ENCODE assay signal across 1 cellular context in the genomic region with DNA sequence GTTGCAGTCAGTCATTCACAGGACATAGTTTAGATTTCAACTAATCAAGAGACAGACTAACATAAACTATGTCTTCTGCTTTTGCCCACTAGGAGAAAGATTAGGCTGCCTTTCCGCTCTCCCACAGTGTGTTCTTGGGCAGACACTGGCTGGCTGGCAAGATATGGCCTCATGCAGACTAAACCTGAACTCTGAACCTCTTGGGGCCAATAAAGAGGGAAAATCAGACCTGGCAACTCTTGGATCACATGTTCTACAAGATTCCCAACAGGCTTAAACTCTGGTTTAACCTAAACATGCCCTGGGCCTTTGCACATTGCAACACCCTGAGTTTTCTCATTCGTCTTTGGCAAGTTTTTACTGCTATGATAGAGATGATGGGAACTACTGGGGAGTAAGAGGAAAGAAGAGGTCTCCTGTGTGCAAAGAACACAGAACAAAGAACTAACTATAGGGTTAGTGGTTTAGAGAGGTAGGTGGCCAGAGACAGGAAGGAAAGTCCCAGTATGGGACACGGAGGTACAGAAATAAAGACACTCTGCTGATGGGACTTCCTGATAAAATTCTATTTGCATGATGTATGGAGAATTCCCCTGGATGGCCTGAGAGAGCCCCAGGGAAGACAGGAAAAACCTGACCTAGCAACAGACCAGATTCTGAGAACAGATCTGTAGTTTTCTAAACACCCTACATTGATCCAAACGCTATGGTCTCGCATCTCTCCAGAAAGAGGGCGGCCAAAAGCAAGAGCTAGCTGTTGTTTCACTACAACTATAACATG.
TF ChIP-seq lines count a peak whose summit lies in the region.

No MANE protein-coding gene starts in this region.

TF ChIP-seq in HepG2, 621 proteins besides CTCF, POLR2A, EP300 and RAD21 (continued from another document and continues in another):
- 0 out of 2 replicates have a peak, but pooled peaks have one; percentile 19 for TF ChIP-seq ZNF772 (CRISPR knock-in tag; IDR thresholded peaks at IDR 0.05)
- 0 out of 2 replicates have a peak, but pooled peaks have one; percentile 45 for TF ChIP-seq TGIF2 (CRISPR knock-in tag; IDR thresholded peaks at IDR 0.05)
- no peak for TF ChIP-seq KAT8 (CRISPR knock-in tag; IDR thresholded peaks at IDR 0.05)
- no peak for TF ChIP-seq ELF3 (CRISPR knock-in tag; IDR thresholded peaks at IDR 0.05)
- TF ChIP-seq, protein P1, sequence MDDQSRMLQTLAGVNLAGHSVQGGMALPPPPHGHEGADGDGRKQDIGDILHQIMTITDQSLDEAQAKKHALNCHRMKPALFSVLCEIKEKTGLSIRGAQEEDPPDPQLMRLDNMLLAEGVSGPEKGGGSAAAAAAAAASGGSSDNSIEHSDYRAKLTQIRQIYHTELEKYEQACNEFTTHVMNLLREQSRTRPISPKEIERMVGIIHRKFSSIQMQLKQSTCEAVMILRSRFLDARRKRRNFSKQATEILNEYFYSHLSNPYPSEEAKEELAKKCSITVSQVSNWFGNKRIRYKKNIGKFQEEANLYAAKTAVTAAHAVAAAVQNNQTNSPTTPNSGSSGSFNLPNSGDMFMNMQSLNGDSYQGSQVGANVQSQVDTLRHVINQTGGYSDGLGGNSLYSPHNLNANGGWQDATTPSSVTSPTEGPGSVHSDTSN (CRISPR knock-in tag; IDR thresholded peaks at IDR 0.05; ENCODE audit: borderline replicate concordance): no peak
- no peak for TF ChIP-seq ZNF780A (CRISPR knock-in tag; IDR thresholded peaks at IDR 0.05)
- TF ChIP-seq, protein P2, sequence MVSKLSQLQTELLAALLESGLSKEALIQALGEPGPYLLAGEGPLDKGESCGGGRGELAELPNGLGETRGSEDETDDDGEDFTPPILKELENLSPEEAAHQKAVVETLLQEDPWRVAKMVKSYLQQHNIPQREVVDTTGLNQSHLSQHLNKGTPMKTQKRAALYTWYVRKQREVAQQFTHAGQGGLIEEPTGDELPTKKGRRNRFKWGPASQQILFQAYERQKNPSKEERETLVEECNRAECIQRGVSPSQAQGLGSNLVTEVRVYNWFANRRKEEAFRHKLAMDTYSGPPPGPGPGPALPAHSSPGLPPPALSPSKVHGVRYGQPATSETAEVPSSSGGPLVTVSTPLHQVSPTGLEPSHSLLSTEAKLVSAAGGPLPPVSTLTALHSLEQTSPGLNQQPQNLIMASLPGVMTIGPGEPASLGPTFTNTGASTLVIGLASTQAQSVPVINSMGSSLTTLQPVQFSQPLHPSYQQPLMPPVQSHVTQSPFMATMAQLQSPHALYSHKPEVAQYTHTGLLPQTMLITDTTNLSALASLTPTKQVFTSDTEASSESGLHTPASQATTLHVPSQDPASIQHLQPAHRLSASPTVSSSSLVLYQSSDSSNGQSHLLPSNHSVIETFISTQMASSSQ (IDR thresholded peaks at IDR 0.05; ENCODE audit: low read depth): no peak
- TF ChIP-seq, protein P2 (CRISPR knock-in tag; IDR thresholded peaks at IDR 0.05; ENCODE audit: borderline replicate concordance): no peak
- TF ChIP-seq, protein P3, sequence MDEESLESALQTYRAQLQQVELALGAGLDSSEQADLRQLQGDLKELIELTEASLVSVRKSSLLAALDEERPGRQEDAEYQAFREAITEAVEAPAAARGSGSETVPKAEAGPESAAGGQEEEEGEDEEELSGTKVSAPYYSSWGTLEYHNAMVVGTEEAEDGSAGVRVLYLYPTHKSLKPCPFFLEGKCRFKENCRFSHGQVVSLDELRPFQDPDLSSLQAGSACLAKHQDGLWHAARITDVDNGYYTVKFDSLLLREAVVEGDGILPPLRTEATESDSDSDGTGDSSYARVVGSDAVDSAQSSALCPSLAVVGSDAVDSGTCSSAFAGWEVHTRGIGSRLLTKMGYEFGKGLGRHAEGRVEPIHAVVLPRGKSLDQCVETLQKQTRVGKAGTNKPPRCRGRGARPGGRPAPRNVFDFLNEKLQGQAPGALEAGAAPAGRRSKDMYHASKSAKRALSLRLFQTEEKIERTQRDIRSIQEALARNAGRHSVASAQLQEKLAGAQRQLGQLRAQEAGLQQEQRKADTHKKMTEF (CRISPR knock-in tag; IDR thresholded peaks at IDR 0.05): 0 out of 2 replicates have a peak, but pooled peaks have one; percentile 32
- TF ChIP-seq SPEN (CRISPR knock-in tag; IDR thresholded peaks at IDR 0.05; ENCODE audit: low read depth): no peak
- TF ChIP-seq ZNF776 (CRISPR knock-in tag; IDR thresholded peaks at IDR 0.05): no peak
- TF ChIP-seq, protein P4, sequence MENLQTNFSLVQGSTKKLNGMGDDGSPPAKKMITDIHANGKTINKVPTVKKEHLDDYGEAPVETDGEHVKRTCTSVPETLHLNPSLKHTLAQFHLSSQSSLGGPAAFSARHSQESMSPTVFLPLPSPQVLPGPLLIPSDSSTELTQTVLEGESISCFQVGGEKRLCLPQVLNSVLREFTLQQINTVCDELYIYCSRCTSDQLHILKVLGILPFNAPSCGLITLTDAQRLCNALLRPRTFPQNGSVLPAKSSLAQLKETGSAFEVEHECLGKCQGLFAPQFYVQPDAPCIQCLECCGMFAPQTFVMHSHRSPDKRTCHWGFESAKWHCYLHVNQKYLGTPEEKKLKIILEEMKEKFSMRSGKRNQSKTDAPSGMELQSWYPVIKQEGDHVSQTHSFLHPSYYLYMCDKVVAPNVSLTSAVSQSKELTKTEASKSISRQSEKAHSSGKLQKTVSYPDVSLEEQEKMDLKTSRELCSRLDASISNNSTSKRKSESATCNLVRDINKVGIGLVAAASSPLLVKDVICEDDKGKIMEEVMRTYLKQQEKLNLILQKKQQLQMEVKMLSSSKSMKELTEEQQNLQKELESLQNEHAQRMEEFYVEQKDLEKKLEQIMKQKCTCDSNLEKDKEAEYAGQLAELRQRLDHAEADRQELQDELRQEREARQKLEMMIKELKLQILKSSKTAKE (CRISPR knock-in tag; IDR thresholded peaks at IDR 0.05; ENCODE audit: borderline replicate concordance): no peak
- no peak for TF ChIP-seq IKZF1 (IDR thresholded peaks at IDR 0.05)
- no peak for TF ChIP-seq NFE2 (CRISPR knock-in tag; IDR thresholded peaks at IDR 0.05)
- 0 out of 2 replicates have a peak, but pooled peaks have one; percentile 27 for TF ChIP-seq NFIC (IDR thresholded peaks at IDR 0.05; ENCODE audit: low read length)
- no peak for TF ChIP-seq NFKB2 (CRISPR knock-in tag; IDR thresholded peaks at IDR 0.05; ENCODE audit: borderline replicate concordance)
- TF ChIP-seq RARA (CRISPR knock-in tag; IDR thresholded peaks at IDR 0.05): 0 out of 2 replicates have a peak, but pooled peaks have one; percentile 41
- peak; percentile 78 for TF ChIP-seq CEBPB (IDR thresholded peaks at IDR 0.05; ENCODE audit: borderline replicate concordance, low read depth, low read length)
- no peak for TF ChIP-seq RXRB (CRISPR knock-in tag; IDR thresholded peaks at IDR 0.05; ENCODE audit: borderline replicate concordance)
- no peak for TF ChIP-seq ZZZ3 (CRISPR knock-in tag; IDR thresholded peaks at IDR 0.05; ENCODE audit: borderline replicate concordance)
- TF ChIP-seq, protein P5, sequence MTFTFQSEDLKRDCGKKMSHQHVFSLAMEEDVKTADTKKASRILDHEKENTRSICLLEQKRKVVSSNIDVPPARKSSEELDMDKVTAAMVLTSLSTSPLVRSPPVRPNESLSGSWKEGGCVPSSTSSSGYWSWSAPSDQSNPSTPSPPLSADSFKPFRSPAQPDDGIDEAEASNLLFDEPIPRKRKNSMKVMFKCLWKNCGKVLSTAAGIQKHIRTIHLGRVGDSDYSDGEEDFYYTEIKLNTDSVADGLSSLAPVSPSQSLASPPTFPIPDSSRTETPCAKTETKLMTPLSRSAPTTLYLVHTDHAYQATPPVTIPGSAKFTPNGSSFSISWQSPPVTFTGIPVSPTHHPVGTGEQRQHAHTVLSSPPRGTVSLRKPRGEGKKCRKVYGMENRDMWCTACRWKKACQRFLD (CRISPR knock-in tag; IDR thresholded peaks at IDR 0.05; ENCODE audit: borderline replicate concordance): no peak
- TF ChIP-seq, protein P6, sequence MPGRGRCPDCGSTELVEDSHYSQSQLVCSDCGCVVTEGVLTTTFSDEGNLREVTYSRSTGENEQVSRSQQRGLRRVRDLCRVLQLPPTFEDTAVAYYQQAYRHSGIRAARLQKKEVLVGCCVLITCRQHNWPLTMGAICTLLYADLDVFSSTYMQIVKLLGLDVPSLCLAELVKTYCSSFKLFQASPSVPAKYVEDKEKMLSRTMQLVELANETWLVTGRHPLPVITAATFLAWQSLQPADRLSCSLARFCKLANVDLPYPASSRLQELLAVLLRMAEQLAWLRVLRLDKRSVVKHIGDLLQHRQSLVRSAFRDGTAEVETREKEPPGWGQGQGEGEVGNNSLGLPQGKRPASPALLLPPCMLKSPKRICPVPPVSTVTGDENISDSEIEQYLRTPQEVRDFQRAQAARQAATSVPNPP (CRISPR knock-in tag; IDR thresholded peaks at IDR 0.05): no peak
- TF ChIP-seq ZNF577 (CRISPR knock-in tag; IDR thresholded peaks at IDR 0.05; ENCODE audit: borderline replicate concordance, low read depth): no peak
- no peak for TF ChIP-seq SP4 (CRISPR knock-in tag; IDR thresholded peaks at IDR 0.05)
- TF ChIP-seq, protein P7, sequence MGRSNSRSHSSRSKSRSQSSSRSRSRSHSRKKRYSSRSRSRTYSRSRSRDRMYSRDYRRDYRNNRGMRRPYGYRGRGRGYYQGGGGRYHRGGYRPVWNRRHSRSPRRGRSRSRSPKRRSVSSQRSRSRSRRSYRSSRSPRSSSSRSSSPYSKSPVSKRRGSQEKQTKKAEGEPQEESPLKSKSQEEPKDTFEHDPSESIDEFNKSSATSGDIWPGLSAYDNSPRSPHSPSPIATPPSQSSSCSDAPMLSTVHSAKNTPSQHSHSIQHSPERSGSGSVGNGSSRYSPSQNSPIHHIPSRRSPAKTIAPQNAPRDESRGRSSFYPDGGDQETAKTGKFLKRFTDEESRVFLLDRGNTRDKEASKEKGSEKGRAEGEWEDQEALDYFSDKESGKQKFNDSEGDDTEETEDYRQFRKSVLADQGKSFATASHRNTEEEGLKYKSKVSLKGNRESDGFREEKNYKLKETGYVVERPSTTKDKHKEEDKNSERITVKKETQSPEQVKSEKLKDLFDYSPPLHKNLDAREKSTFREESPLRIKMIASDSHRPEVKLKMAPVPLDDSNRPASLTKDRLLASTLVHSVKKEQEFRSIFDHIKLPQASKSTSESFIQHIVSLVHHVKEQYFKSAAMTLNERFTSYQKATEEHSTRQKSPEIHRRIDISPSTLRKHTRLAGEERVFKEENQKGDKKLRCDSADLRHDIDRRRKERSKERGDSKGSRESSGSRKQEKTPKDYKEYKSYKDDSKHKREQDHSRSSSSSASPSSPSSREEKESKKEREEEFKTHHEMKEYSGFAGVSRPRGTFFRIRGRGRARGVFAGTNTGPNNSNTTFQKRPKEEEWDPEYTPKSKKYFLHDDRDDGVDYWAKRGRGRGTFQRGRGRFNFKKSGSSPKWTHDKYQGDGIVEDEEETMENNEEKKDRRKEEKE (IDR thresholded peaks at IDR 0.05): no peak
- peak; percentile 28 for TF ChIP-seq ASH2L (IDR thresholded peaks at IDR 0.05; ENCODE audit: insufficient read length, low read depth, low read length)
- TF ChIP-seq, protein P8, sequence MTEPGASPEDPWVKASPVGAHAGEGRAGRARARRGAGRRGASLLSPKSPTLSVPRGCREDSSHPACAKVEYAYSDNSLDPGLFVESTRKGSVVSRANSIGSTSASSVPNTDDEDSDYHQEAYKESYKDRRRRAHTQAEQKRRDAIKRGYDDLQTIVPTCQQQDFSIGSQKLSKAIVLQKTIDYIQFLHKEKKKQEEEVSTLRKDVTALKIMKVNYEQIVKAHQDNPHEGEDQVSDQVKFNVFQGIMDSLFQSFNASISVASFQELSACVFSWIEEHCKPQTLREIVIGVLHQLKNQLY (CRISPR knock-in tag; IDR thresholded peaks at IDR 0.05): no peak
- no peak for TF ChIP-seq AGO2 (optimal IDR thresholded peaks at IDR 0.05; ENCODE audit: low read depth, low read length)
- TF ChIP-seq GABPA (IDR thresholded peaks at IDR 0.05; ENCODE audit: low read depth, low read length): no peak
- no peak for TF ChIP-seq GABPA (CRISPR knock-in tag; IDR thresholded peaks at IDR 0.05; ENCODE audit: low read depth)
- TF ChIP-seq, protein P9, sequence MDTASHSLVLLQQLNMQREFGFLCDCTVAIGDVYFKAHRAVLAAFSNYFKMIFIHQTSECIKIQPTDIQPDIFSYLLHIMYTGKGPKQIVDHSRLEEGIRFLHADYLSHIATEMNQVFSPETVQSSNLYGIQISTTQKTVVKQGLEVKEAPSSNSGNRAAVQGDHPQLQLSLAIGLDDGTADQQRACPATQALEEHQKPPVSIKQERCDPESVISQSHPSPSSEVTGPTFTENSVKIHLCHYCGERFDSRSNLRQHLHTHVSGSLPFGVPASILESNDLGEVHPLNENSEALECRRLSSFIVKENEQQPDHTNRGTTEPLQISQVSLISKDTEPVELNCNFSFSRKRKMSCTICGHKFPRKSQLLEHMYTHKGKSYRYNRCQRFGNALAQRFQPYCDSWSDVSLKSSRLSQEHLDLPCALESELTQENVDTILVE (CRISPR knock-in tag; IDR thresholded peaks at IDR 0.05): 0 out of 2 replicates have a peak, but pooled peaks have one; percentile 18
- no peak for TF ChIP-seq MIER2 (CRISPR knock-in tag; IDR thresholded peaks at IDR 0.05)
- no peak for TF ChIP-seq MBNL3 (CRISPR knock-in tag; conservative IDR thresholded peaks at IDR 0.05)
- TF ChIP-seq, protein P10, sequence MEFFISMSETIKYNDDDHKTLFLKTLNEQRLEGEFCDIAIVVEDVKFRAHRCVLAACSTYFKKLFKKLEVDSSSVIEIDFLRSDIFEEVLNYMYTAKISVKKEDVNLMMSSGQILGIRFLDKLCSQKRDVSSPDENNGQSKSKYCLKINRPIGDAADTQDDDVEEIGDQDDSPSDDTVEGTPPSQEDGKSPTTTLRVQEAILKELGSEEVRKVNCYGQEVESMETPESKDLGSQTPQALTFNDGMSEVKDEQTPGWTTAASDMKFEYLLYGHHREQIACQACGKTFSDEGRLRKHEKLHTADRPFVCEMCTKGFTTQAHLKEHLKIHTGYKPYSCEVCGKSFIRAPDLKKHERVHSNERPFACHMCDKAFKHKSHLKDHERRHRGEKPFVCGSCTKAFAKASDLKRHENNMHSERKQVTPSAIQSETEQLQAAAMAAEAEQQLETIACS (CRISPR knock-in tag; IDR thresholded peaks at IDR 0.05): no peak
- TF ChIP-seq, protein P11, sequence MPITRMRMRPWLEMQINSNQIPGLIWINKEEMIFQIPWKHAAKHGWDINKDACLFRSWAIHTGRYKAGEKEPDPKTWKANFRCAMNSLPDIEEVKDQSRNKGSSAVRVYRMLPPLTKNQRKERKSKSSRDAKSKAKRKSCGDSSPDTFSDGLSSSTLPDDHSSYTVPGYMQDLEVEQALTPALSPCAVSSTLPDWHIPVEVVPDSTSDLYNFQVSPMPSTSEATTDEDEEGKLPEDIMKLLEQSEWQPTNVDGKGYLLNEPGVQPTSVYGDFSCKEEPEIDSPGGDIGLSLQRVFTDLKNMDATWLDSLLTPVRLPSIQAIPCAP (CRISPR knock-in tag; IDR thresholded peaks at IDR 0.05; ENCODE audit: low read depth): no peak
- no peak for TF ChIP-seq SMAD1 (CRISPR knock-in tag; IDR thresholded peaks at IDR 0.05; ENCODE audit: borderline replicate concordance, low read depth)
- no peak for TF ChIP-seq SOX13 (IDR thresholded peaks at IDR 0.05)
- peak in 1 of 2 experiments; percentile 23; a peak in 1 of 4 replicates for TF ChIP-seq SOX13 (CRISPR knock-in tag; conservative IDR thresholded peaks at IDR 0.05 in 1 of 2, IDR thresholded peaks at IDR 0.05 in 1 of 2)
